ENCODE assay signal across 2 cellular contexts in the genomic region with DNA sequence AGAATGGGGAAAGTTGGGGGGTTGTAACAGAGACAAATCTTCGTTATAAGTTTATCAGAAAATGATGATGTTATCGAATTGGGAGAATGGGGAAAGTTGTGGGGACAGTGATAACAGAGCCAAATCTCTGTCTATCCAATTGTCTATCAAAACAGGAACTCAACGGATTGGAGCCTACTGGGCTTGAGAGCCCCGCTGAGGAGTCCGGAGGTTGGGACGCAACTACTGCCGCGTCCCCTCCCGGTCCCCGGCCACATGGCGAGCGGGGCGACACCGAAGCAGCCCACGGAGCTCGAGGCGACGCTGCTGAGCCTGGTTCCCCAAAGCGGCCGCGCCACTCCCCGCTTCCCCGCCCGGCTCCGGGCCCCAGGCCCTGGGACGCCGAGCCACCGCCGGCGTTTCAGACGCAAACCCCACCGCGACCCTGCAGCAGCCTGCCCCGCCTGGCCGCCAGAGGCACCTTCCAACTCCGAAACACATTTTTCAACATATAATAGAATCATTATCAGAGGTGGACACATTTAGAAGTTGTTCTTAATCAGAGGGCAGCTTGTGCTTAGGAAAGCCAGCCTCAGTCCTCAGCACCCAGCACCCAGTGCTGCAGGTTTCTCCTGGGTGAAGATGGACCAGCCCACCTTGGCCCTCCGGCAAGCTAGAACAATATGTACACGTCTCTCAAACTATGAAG.
TF ChIP-seq lines count a peak whose summit lies in the region.

No MANE protein-coding gene starts in this region.

TF ChIP-seq in liver, 16 proteins besides CTCF, POLR2A, EP300 and RAD21:
- TF ChIP-seq HNF4A (conservative IDR thresholded peaks at IDR 0.05) (no peak), JUND (IDR thresholded peaks at IDR 0.05) (no peak), EGR1 (IDR thresholded peaks at IDR 0.05; ENCODE audit: low read depth in 2 of 2) (no peak), FOXA1 (IDR thresholded peaks at IDR 0.05) (no peak), GABPA (IDR thresholded peaks at IDR 0.05 in 1 of 2, conservative IDR thresholded peaks at IDR 0.05 in 1 of 2) (no peak), HNF4G (IDR thresholded peaks at IDR 0.05) (no peak), RXRA (IDR thresholded peaks at IDR 0.05) (no peak), FOXA2 (IDR thresholded peaks at IDR 0.05) (no peak), NR2F2 (IDR thresholded peaks at IDR 0.05) (no peak), YY1 (IDR thresholded peaks at IDR 0.05) (no peak), TAF1 (conservative IDR thresholded peaks at IDR 0.05) (no peak), SP1 (IDR thresholded peaks at IDR 0.05) (no peak)
- TF ChIP-seq, protein P1, sequence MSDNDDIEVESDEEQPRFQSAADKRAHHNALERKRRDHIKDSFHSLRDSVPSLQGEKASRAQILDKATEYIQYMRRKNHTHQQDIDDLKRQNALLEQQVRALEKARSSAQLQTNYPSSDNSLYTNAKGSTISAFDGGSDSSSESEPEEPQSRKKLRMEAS (IDR thresholded peaks at IDR 0.05), result no peak
- TF ChIP-seq, protein P2, sequence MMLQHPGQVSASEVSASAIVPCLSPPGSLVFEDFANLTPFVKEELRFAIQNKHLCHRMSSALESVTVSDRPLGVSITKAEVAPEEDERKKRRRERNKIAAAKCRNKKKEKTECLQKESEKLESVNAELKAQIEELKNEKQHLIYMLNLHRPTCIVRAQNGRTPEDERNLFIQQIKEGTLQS (IDR thresholded peaks at IDR 0.05), result no peak
- TF ChIP-seq, protein P3, sequence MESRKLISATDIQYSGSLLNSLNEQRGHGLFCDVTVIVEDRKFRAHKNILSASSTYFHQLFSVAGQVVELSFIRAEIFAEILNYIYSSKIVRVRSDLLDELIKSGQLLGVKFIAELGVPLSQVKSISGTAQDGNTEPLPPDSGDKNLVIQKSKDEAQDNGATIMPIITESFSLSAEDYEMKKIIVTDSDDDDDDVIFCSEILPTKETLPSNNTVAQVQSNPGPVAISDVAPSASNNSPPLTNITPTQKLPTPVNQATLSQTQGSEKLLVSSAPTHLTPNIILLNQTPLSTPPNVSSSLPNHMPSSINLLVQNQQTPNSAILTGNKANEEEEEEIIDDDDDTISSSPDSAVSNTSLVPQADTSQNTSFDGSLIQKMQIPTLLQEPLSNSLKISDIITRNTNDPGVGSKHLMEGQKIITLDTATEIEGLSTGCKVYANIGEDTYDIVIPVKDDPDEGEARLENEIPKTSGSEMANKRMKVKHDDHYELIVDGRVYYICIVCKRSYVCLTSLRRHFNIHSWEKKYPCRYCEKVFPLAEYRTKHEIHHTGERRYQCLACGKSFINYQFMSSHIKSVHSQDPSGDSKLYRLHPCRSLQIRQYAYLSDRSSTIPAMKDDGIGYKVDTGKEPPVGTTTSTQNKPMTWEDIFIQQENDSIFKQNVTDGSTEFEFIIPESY (IDR thresholded peaks at IDR 0.05), result no peak
- TF ChIP-seq, protein P4, sequence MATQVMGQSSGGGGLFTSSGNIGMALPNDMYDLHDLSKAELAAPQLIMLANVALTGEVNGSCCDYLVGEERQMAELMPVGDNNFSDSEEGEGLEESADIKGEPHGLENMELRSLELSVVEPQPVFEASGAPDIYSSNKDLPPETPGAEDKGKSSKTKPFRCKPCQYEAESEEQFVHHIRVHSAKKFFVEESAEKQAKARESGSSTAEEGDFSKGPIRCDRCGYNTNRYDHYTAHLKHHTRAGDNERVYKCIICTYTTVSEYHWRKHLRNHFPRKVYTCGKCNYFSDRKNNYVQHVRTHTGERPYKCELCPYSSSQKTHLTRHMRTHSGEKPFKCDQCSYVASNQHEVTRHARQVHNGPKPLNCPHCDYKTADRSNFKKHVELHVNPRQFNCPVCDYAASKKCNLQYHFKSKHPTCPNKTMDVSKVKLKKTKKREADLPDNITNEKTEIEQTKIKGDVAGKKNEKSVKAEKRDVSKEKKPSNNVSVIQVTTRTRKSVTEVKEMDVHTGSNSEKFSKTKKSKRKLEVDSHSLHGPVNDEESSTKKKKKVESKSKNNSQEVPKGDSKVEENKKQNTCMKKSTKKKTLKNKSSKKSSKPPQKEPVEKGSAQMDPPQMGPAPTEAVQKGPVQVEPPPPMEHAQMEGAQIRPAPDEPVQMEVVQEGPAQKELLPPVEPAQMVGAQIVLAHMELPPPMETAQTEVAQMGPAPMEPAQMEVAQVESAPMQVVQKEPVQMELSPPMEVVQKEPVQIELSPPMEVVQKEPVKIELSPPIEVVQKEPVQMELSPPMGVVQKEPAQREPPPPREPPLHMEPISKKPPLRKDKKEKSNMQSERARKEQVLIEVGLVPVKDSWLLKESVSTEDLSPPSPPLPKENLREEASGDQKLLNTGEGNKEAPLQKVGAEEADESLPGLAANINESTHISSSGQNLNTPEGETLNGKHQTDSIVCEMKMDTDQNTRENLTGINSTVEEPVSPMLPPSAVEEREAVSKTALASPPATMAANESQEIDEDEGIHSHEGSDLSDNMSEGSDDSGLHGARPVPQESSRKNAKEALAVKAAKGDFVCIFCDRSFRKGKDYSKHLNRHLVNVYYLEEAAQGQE (IDR thresholded peaks at IDR 0.05), result no peak

TF ChIP-seq in HepG2, 621 proteins besides CTCF, POLR2A, EP300 and RAD21:
- TF ChIP-seq ZC3H13 (CRISPR knock-in tag; IDR thresholded peaks at IDR 0.05), result no peak
- TF ChIP-seq, protein P5, sequence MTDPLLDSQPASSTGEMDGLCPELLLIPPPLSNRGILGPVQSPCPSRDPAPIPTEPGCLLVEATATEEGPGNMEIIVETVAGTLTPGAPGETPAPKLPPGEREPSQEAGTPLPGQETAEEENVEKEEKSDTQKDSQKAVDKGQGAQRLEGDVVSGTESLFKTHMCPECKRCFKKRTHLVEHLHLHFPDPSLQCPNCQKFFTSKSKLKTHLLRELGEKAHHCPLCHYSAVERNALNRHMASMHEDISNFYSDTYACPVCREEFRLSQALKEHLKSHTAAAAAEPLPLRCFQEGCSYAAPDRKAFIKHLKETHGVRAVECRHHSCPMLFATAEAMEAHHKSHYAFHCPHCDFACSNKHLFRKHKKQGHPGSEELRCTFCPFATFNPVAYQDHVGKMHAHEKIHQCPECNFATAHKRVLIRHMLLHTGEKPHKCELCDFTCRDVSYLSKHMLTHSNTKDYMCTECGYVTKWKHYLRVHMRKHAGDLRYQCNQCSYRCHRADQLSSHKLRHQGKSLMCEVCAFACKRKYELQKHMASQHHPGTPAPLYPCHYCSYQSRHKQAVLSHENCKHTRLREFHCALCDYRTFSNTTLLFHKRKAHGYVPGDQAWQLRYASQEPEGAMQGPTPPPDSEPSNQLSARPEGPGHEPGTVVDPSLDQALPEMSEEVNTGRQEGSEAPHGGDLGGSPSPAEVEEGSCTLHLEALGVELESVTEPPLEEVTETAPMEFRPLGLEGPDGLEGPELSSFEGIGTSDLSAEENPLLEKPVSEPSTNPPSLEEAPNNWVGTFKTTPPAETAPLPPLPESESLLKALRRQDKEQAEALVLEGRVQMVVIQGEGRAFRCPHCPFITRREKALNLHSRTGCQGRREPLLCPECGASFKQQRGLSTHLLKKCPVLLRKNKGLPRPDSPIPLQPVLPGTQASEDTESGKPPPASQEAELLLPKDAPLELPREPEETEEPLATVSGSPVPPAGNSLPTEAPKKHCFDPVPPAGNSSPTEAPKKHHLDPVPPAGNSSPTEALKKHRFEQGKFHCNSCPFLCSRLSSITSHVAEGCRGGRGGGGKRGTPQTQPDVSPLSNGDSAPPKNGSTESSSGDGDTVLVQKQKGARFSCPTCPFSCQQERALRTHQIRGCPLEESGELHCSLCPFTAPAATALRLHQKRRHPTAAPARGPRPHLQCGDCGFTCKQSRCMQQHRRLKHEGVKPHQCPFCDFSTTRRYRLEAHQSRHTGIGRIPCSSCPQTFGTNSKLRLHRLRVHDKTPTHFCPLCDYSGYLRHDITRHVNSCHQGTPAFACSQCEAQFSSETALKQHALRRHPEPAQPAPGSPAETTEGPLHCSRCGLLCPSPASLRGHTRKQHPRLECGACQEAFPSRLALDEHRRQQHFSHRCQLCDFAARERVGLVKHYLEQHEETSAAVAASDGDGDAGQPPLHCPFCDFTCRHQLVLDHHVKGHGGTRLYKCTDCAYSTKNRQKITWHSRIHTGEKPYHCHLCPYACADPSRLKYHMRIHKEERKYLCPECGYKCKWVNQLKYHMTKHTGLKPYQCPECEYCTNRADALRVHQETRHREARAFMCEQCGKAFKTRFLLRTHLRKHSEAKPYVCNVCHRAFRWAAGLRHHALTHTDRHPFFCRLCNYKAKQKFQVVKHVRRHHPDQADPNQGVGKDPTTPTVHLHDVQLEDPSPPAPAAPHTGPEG (CRISPR knock-in tag; IDR thresholded peaks at IDR 0.05), result no peak
- no peak for TF ChIP-seq ZSCAN30 (CRISPR knock-in tag; IDR thresholded peaks at IDR 0.05)
- no peak for TF ChIP-seq ZNF777 (CRISPR knock-in tag; IDR thresholded peaks at IDR 0.05)
- TF ChIP-seq ZBTB20 (CRISPR knock-in tag; IDR thresholded peaks at IDR 0.05; ENCODE audit: borderline replicate concordance, low read depth), result no peak
- TF ChIP-seq, protein P6, sequence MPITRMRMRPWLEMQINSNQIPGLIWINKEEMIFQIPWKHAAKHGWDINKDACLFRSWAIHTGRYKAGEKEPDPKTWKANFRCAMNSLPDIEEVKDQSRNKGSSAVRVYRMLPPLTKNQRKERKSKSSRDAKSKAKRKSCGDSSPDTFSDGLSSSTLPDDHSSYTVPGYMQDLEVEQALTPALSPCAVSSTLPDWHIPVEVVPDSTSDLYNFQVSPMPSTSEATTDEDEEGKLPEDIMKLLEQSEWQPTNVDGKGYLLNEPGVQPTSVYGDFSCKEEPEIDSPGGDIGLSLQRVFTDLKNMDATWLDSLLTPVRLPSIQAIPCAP (CRISPR knock-in tag; IDR thresholded peaks at IDR 0.05; ENCODE audit: low read depth), result no peak
- TF ChIP-seq ZEB1 (IDR thresholded peaks at IDR 0.05; ENCODE audit: insufficient replicate concordance, low read depth), result no peak
- no peak for TF ChIP-seq ZNF720 (CRISPR knock-in tag; IDR thresholded peaks at IDR 0.05)
